Comparison of ENCODE assay signal across 8 cellular contexts in genomic region chr2:151297882-151298281, GRCh38. TPM values are rescaled to one million over a fixed set of nuclear protein-coding genes. Genes with fewer than 3 reads are reported as not detected.
DNase-seq lines count a peak whose midpoint lies in the region; ATAC-seq and TF ChIP-seq lines count a peak whose summit lies in the region.

No MANE protein-coding gene starts in this region.

- no peak for TF ChIP-seq POLR2A in vagina (IDR thresholded peaks at IDR 0.05)

- H3K36me3 Mint-ChIP-seq in activated B cell treated with CpG ODN at 0.5 μM for 24 hours (ENCODE audit: low read depth) (no peaks in the 10 kb centered on the region), mesothelial cell of epicardium (no peaks in the 10 kb centered on the region)
- H3K36me3 Mint-ChIP-seq in effector memory CD8-positive, alpha-beta T cell (ENCODE audit: insufficient read depth): no peaks in the 10 kb centered on the region

- no peak overlapping the region for H3K4me3 ChIP-seq in vagina

- no peaks in the 10 kb centered on the region for H3K9me3 ChIP-seq in vagina

- no peak for TF ChIP-seq CTCF in activated B cell treated with CpG ODN at 0.5 μM for 24 hours (IDR thresholded peaks at IDR 0.05)
- TF ChIP-seq CTCF in mesothelial cell of epicardium (IDR thresholded peaks at IDR 0.05; ENCODE audit: unreplicated experiment): no peak
- no peak for TF ChIP-seq CTCF in vagina (IDR thresholded peaks at IDR 0.05)

- H3K4me3 Mint-ChIP-seq in activated B cell treated with CpG ODN at 0.5 μM for 24 hours (no peak overlapping the region), mesothelial cell of epicardium (no peak overlapping the region)
- H3K4me3 Mint-ChIP-seq in effector memory CD8-positive, alpha-beta T cell: no peak overlapping the region

- no peaks in the 10 kb centered on the region for H3K27me3 ChIP-seq in vagina

- H3K27me3 Mint-ChIP-seq in activated B cell treated with CpG ODN at 0.5 μM for 24 hours (no peaks in the 10 kb centered on the region), mesothelial cell of epicardium (ENCODE audit: low read depth) (no peaks in the 10 kb centered on the region)
- peaks cover 17 to 20% of the 10 kb centered on the region in 2 donors for H3K27me3 Mint-ChIP-seq in effector memory CD8-positive, alpha-beta T cell

- H3K9me3 Mint-ChIP-seq in activated B cell treated with CpG ODN at 0.5 μM for 24 hours (no peaks in the 10 kb centered on the region), mesothelial cell of epicardium (peaks cover 3% of the 10 kb centered on the region)
- H3K9me3 Mint-ChIP-seq in effector memory CD8-positive, alpha-beta T cell: no peaks in the 10 kb centered on the region

- no peaks in the 10 kb centered on the region for H3K4me1 ChIP-seq in vagina

- H3K27ac Mint-ChIP-seq in activated B cell treated with CpG ODN at 0.5 μM for 24 hours (peak overlapping the region; percentile 83), mesothelial cell of epicardium (no peak overlapping the region)
- no peak overlapping the region for H3K27ac Mint-ChIP-seq in effector memory CD8-positive, alpha-beta T cell

- H3K36me3 ChIP-seq in vagina: no peaks in the 10 kb centered on the region

- POLR2A ChIA-PET in activated B cell treated with CpG ODN at 0.5 μM for 24 hours (lab: Charles Lee): interaction anchor here (1.0 to 1.9 kb wide), 3 partner anchors 8 to 112 kb away, joined by 3 to 33 read pairs (median 3); partner anchors contain the start of genes NMI, RBM43 and RIF1

- intact Hi-C loops in activated B cell treated with CpG ODN at 0.5 μM for 24 hours (cut with micrococcal nuclease): loop anchor here (1.0 to 10.0 kb wide), 3 partner anchors 8 to 1037 kb away; partner anchors contain the start of genes FMNL2 and RBM43
- intact Hi-C loops in vagina (cut with DNase I): no loop called here

- DNase-seq in ELR (ENCODE audit: low read depth) (peak; percentile 37), activated B cell treated with CpG ODN at 0.5 μM for 24 hours (no peak), mesothelial cell of epicardium (ENCODE audit: low spot score in 2 of 2, unreplicated experiment in 2 of 2) (no peak), vagina (ENCODE audit: extremely low spot score in 2 of 2) (no peak)
- DNase-seq in effector memory CD8-positive, alpha-beta T cell: no peak
- no peak for DNase-seq in stimulated activated CD4-positive, alpha-beta T cell treated with anti-CD3 and anti-CD28 coated beads, Interleukin-1b, Interleukin-23, amount 100 ng/mL, for 48 hours

- no peak overlapping the region for H3K27ac ChIP-seq in vagina

- CTCF ChIA-PET in activated B cell treated with CpG ODN at 0.5 μM for 24 hours (lab: Charles Lee): interaction anchor here (1.4 kb wide), 1 partner anchor 36 kb away, joined by 3 read pairs; the partner anchor contains the start of gene RBM43

- H3K4me1 Mint-ChIP-seq in activated B cell treated with CpG ODN at 0.5 μM for 24 hours (peaks cover 14% of the 10 kb centered on the region), mesothelial cell of epicardium (peaks cover 8% of the 10 kb centered on the region)
- H3K4me1 Mint-ChIP-seq in effector memory CD8-positive, alpha-beta T cell (ENCODE audit: low read depth in 2 of 2): no peaks in the 10 kb centered on the region

- ATAC-seq in GM19467 (IDR thresholded peaks at IDR 0.05; ENCODE audit: unreplicated experiment): peak; percentile 92
- peak; percentile 92 for ATAC-seq in HG03196 (IDR thresholded peaks at IDR 0.05; ENCODE audit: unreplicated experiment)
- ATAC-seq in activated B cell treated with CpG ODN at 0.5 μM for 24 hours (ENCODE audit: low read depth): peak; percentile 88
- no peak for ATAC-seq in effector memory CD8-positive, alpha-beta T cell (replicated peaks)

RNA-seq across cellular contexts. Expression of gene NMI, which starts 8.4 kb away (rescaled TPM):
- total RNA-seq in activated B cell treated with CpG ODN at 0.5 μM for 24 hours (34.6 and 36.7 TPM in 2 replicates), mesothelial cell of epicardium (8.5 to 9.2 TPM (median 8.8 TPM) in 3 replicates), vagina (9.3 TPM)

RNA-seq across cellular contexts. Expression of gene RBM43, which starts 36.2 kb away (rescaled TPM):
- total RNA-seq in activated B cell treated with CpG ODN at 0.5 μM for 24 hours: 4.8 and 5.0 TPM in 2 replicates
- total RNA-seq in mesothelial cell of epicardium: 7.1 to 7.3 TPM (median 7.2 TPM) in 3 replicates
- total RNA-seq in vagina: 3.9 TPM

RNA-seq across cellular contexts. Expression of gene TNFAIP6, which starts 59.5 kb away (rescaled TPM):
- total RNA-seq in activated B cell treated with CpG ODN at 0.5 μM for 24 hours (0.29 TPM in 1 of 2 replicates, not detected in the other), mesothelial cell of epicardium (0.93 to 1.7 TPM (median 1.2 TPM) in 3 replicates), vagina (2.0 TPM)
